Comparison of ENCODE assay signal across 8 cellular contexts in the genomic region with DNA sequence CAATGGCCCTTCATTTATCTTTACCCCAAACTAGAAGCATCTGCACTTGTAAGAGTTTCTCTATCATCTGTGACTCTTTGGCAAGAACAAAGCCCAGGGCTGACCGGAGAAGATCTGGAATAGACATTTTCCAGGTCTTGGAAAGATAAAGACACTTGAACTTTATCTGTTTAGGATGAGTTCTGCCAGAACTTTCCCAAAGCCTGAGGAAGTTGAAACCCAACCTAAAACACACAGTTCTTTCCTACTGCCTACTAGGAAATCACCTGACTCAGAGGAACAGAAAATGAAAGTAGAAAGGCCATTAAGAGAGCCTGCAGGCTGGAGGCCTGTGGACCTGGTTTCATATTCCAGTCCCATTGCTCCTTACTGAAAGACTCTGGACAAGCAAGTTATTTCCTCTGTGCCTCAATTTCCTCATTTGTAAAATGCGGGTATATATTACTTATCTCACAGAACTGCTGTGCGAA. TPM values are rescaled to one million over a fixed set of nuclear protein-coding genes. Genes with fewer than 3 reads are reported as not detected.
DNase-seq lines count a peak whose midpoint lies in the region; ATAC-seq, FAIRE-seq and TF ChIP-seq lines count a peak whose summit lies in the region.

No MANE protein-coding gene starts in this region.

- H3K27ac Mint-ChIP-seq in stimulated activated naive CD8-positive, alpha-beta T cell treated with anti-CD3 and anti-CD28 coated beads, Interleukin-15, amount 100 ng/mL, for 72 hours = peak overlapping the region; percentile 99

- H3K79me2 ChIP-seq in PC-9 (ENCODE audit: low read depth) = no peaks in the 10 kb centered on the region

- no peaks in the 10 kb centered on the region for H3K9me2 ChIP-seq in PC-9 (ENCODE audit: insufficient read depth)

- BruUV-seq in PC-9 (replicated peaks; lab: Mats Ljungman, UMichigan) = no TSS peak

- H2AFZ ChIP-seq in PC-9 = no peak overlapping the region

- peak; percentile 6 for DNase-seq in COLO668 (lab: John Stamatoyannopoulos, UW; ENCODE audit: unreplicated experiment)
- peak in 1 of 2 experiments; percentile 26 for DNase-seq in PC-9
- DNase-seq in bronchial epithelial cell (ENCODE audit: low read depth) = peak; percentile 15
- DNase-seq in kidney tubule cell (ENCODE audit: low spot score) = peak; percentile 56
- DNase-seq in stimulated activated naive CD8-positive, alpha-beta T cell treated with anti-CD3 and anti-CD28 coated beads, Interleukin-15, amount 100 ng/mL, for 72 hours = peak; percentile 29 to 55
- DNase-seq in ecto neural progenitor cell (ENCODE audit: low spot score) = no peak

- peaks cover 24% of the 10 kb centered on the region for H3K4me1 ChIP-seq in PC-9 (replicated peaks; ENCODE audit: insufficient read depth)

- H3K36me3 ChIP-seq in PC-9 (ENCODE audit: low read depth) (no peaks in the 10 kb centered on the region), bronchial epithelial cell (ENCODE audit: control insufficient read depth, insufficient read depth, low read length) (no peaks in the 10 kb centered on the region)

- POLR2A ChIA-PET in PC-9 (lab: Charles Lee; ENCODE audit: unreplicated experiment) = no interaction called here

- peak overlapping the region; percentile 90 for H3K4me2 ChIP-seq in PC-9

- TF ChIP-seq CTCF in PC-9 (conservative IDR thresholded peaks at IDR 0.05) = no peak
- TF ChIP-seq CTCF in bronchial epithelial cell (IDR thresholded peaks at IDR 0.05; ENCODE audit: insufficient read depth, low read length, severe bottlenecking) = no peak

- H3K4me3 ChIP-seq in PC-9 = peak overlapping the region; percentile 38; the same call in 1 of the 2 replicates
- no peak overlapping the region for H3K4me3 ChIP-seq in bronchial epithelial cell (ENCODE audit: low read depth, low read length)

- intact Hi-C loops in PC-9 (cut with micrococcal nuclease; ENCODE audit: unreplicated experiment) = no loop called here

- H4K20me1 ChIP-seq in PC-9 (ENCODE audit: insufficient read depth) = no peaks in the 10 kb centered on the region

- peak; percentile 64 for ATAC-seq in GM19035 (IDR thresholded peaks at IDR 0.05; ENCODE audit: unreplicated experiment)
- ATAC-seq in HG03135 (IDR thresholded peaks at IDR 0.05; ENCODE audit: unreplicated experiment) = peak; percentile 68
- ATAC-seq in stimulated activated naive CD8-positive, alpha-beta T cell treated with anti-CD3 and anti-CD28 coated beads, Interleukin-15, amount 100 ng/mL, for 72 hours = peak; percentile 47

- FAIRE-seq in bronchial epithelial cell (lab: Jason Lieb, UNC) = no peak

- peak overlapping the region; percentile 97 to 98 for H3K4me3 Mint-ChIP-seq in stimulated activated naive CD8-positive, alpha-beta T cell treated with anti-CD3 and anti-CD28 coated beads, Interleukin-15, amount 100 ng/mL, for 72 hours

- no peaks in the 10 kb centered on the region for H3K9me3 ChIP-seq in PC-9 (ENCODE audit: insufficient read depth, low read depth)

- CTCF ChIA-PET in PC-9 (lab: Charles Lee) = no interaction called here

- H3K27ac ChIP-seq in PC-9 = no peak overlapping the region

- no peaks in the 10 kb centered on the region for H3K27me3 Mint-ChIP-seq in stimulated activated naive CD8-positive, alpha-beta T cell treated with anti-CD3 and anti-CD28 coated beads, Interleukin-15, amount 100 ng/mL, for 72 hours

- H3K4me1 Mint-ChIP-seq in stimulated activated naive CD8-positive, alpha-beta T cell treated with anti-CD3 and anti-CD28 coated beads, Interleukin-15, amount 100 ng/mL, for 72 hours = peaks cover 63% of the 10 kb centered on the region

- no peaks in the 10 kb centered on the region for H3F3A ChIP-seq in PC-9 (ENCODE audit: insufficient read depth, low read depth)

- H3K27me3 ChIP-seq in PC-9 (ENCODE audit: insufficient read depth, low read depth) = no peaks in the 10 kb centered on the region
- H3K27me3 ChIP-seq in bronchial epithelial cell (ENCODE audit: control insufficient read depth, insufficient read depth, low read length) = no peaks in the 10 kb centered on the region

- no peaks in the 10 kb centered on the region for H3K9me3 Mint-ChIP-seq in stimulated activated naive CD8-positive, alpha-beta T cell treated with anti-CD3 and anti-CD28 coated beads, Interleukin-15, amount 100 ng/mL, for 72 hours

RNA-seq across cellular contexts. Expression of a gene that starts 1.4 kb away (rescaled TPM):
- total RNA-seq in PC-9 (2021) (121 and 122 TPM in 2 replicates), bronchial epithelial cell (7.4 and 13.6 TPM in 2 replicates)

RNA-seq across cellular contexts. Expression of a gene that starts 28.7 kb away (rescaled TPM):
- total RNA-seq in PC-9 (2021) = not detected in 2 replicates
- not detected in 2 replicates for total RNA-seq in bronchial epithelial cell

RNA-seq across cellular contexts. Expression of a gene that starts 31.4 kb away (rescaled TPM):
- total RNA-seq in PC-9 (2021) (3.1 TPM in 2 replicates), bronchial epithelial cell (1.3 and 2.0 TPM in 2 replicates)

RNA-seq across cellular contexts. Expression of a gene that starts 35.5 kb away (rescaled TPM):
- total RNA-seq in PC-9 (2021) (90.2 and 94.7 TPM in 2 replicates), bronchial epithelial cell (71.2 and 86.9 TPM in 2 replicates)

RNA-seq across cellular contexts. Expression of a gene that starts 50.6 kb away (rescaled TPM):
- total RNA-seq in PC-9 (2021) (3.2 and 4.0 TPM in 2 replicates), bronchial epithelial cell (1.0 and 1.3 TPM in 2 replicates)
